In the genomic region with DNA sequence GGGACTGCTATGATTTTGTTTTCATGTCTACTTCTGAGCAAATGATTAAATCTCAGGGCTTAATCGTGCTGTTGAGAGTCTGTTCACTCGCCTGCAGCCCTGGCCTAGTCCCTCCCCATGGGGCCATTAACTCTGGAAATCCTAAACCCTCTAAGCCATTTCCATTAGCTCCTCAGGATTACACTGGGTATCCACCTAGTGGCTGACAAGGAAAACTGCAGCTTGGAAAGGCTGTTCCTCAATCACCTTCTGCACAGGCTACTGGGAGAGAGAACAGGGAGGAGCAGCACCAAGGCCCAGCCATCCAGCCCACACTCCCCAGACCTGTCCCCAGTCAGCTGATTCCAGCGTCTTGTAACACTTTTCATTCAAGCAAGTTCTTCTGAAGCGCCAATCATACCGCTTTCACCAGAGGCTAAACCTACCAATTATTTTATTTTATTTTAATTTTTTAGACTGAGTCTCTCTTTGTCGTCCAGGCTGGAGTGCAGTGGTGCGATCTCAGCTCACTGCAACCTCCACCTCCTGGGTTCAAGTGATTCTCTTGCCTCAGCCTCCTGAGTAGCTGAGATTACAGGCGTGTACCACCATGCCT, we compare ENCODE assay signal across 7 cellular contexts. TPM values are rescaled to one million over a fixed set of nuclear protein-coding genes. Genes with fewer than 3 reads are reported as not detected.
A peak's percentile ranks its signal among the peaks of the same experiment; 100 is the strongest.
DNase-seq lines count a peak whose midpoint lies in the region; ATAC-seq and TF ChIP-seq lines count a peak whose summit lies in the region.

No MANE protein-coding gene starts in this region.

- H3K4me1 ChIP-seq in mammary epithelial cell (ENCODE audit: insufficient read depth, low read length) (no peaks in the 10 kb centered on the region), tibial artery (no peaks in the 10 kb centered on the region)

- 41% methylated on average over 7 of the region's 8 CpGs for WGBS in mammary epithelial cell (ENCODE audit: low coverage, missing lambda C conversion rate)

- peak; percentile 87 to 92 for TF ChIP-seq CTCF in mammary epithelial cell (conservative IDR thresholded peaks at IDR 0.05 in 1 of 2, IDR thresholded peaks at IDR 0.05 in 1 of 2; ENCODE audit: extremely low read depth in 1 of 2, insufficient read depth in 1 of 2, low read depth in 1 of 2, low read length in 2 of 2)
- peak; percentile 41 to 63 for TF ChIP-seq CTCF in tibial artery (IDR thresholded peaks at IDR 0.05)

- H3K9me3 ChIP-seq in mammary epithelial cell (replicated peaks; ENCODE audit: insufficient read depth, low read length) (no peaks in the 10 kb centered on the region), tibial artery (no peaks in the 10 kb centered on the region)

- no peak overlapping the region for H3K4me2 ChIP-seq in mammary epithelial cell (ENCODE audit: insufficient read depth, low read depth, low read length)

- no peaks in the 10 kb centered on the region for H3K79me2 ChIP-seq in mammary epithelial cell (ENCODE audit: insufficient read depth, low read length)

- no peak overlapping the region for H2AFZ ChIP-seq in mammary epithelial cell (ENCODE audit: low read depth, low read length)

- H3K27me3 ChIP-seq in mammary epithelial cell (ENCODE audit: insufficient read depth, low read length) (no peaks in the 10 kb centered on the region), tibial artery (peaks cover 0 to 15% of the 10 kb centered on the region in 2 donors)

- dilution Hi-C loops in mammary epithelial cell (cut with HindIII; ENCODE audit: low sequenced_read_pairs), result no loop called here

- DNase-seq in GDM1 (lab: John Stamatoyannopoulos, UW) (peak; percentile 38), Kasumi-1 (lab: John Stamatoyannopoulos, UW) (peak; percentile 62 to 75), OCI-M1 (lab: John Stamatoyannopoulos, UW) (peak; percentile 82), mammary epithelial cell (peak; percentile 53), left colon (peak in 1 of 2 donors; percentile 3), tibial artery (no peak)

- CTCF ChIA-PET in mammary epithelial cell (lab: Charles Lee; ENCODE audit: low non-redundant PET), result interaction anchor here (0.5 to 1.0 kb wide), 3 partner anchors 75 to 309 kb away, joined by 4 to 7 read pairs (median 4); no protein-coding TSS in a partner anchor

- no peaks in the 10 kb centered on the region for H4K20me1 ChIP-seq in mammary epithelial cell (ENCODE audit: insufficient read depth, low read length)

- no peak overlapping the region for H3K27ac ChIP-seq in mammary epithelial cell (ENCODE audit: insufficient read depth, low read depth, low read length)
- no peak overlapping the region for H3K27ac ChIP-seq in tibial artery

- intact Hi-C loops in mammary epithelial cell (cut with micrococcal nuclease) (loop anchor here (1.0 kb wide), 2 partner anchors 75 to 214 kb away; a partner anchor contains a TSS), left colon (cut with DNase I, micrococcal nuclease) (loop anchor here in 1 of 2 donors (10.0 kb wide), 1 partner anchor 354 kb away; no protein-coding TSS in a partner anchor), tibial artery (cut with DNase I; ENCODE audit: low total_unique reads) (no loop called here)

- H3K4me3 ChIP-seq in mammary epithelial cell (replicated peaks in 1 of 3; ENCODE audit: insufficient read depth in 1 of 3, low read depth in 2 of 3, low read length in 3 of 3) (no peak overlapping the region), tibial artery (no peak overlapping the region)

- no peak overlapping the region for H3K9ac ChIP-seq in mammary epithelial cell (ENCODE audit: insufficient read depth, low read length)

- peak; percentile 50 for ATAC-seq in GM21423 (IDR thresholded peaks at IDR 0.05; ENCODE audit: unreplicated experiment)
- ATAC-seq in left colon, result peak; percentile 69

- no peaks in the 10 kb centered on the region for H3K36me3 ChIP-seq in mammary epithelial cell (ENCODE audit: insufficient read depth, low read length)
- no peaks in the 10 kb centered on the region for H3K36me3 ChIP-seq in tibial artery

- BruUV-seq in mammary epithelial cell (replicated peaks; lab: Mats Ljungman, UMichigan), result no TSS peak

- in situ Hi-C loops in mammary epithelial cell (cut with MboI; ENCODE audit: low sequenced_read_pairs in 2 of 2), result loop anchor here in 1 of 2 donors (5.0 kb wide), 1 partner anchor 76 kb away; no protein-coding TSS in a partner anchor

RNA-seq across cellular contexts. Expression of a gene that starts 48.7 kb away (rescaled TPM):
- total RNA-seq in mammary epithelial cell, result not detected
- not detected for polyA plus RNA-seq in mammary epithelial cell
- polyA minus RNA-seq in mammary epithelial cell, result not detected
- total RNA-seq in left colon, result not detected

RNA-seq across cellular contexts. Expression of a gene that starts 57.7 kb away (rescaled TPM):
- not detected for total RNA-seq in mammary epithelial cell
- polyA plus RNA-seq in mammary epithelial cell, result not detected
- not detected for polyA minus RNA-seq in mammary epithelial cell
- total RNA-seq in left colon, result not detected

Comparison
In these comparisons a context has a peak if more than half of its experiments do, and no peak if none do; other contexts are left out.
1. DNase-seq: peak in GDM1 (single experiment), Kasumi-1 (2 of 2), OCI-M1 (single experiment) and mammary epithelial cell (single experiment); none in tibial artery (0 of 2).